Comparison of ENCODE assay signal across 23 cellular contexts in genomic region chr7:88276605-88277153, GRCh38. TPM values are rescaled to one million over a fixed set of nuclear protein-coding genes. Genes with fewer than 3 reads are reported as not detected.
DNase-seq lines count a peak whose midpoint lies in the region; ATAC-seq, FAIRE-seq and TF ChIP-seq lines count a peak whose summit lies in the region.
"Had no signal": no experiment of that assay in that cellular context is flagged by ENCODE, and none has a peak within 500 bp of the region (broad histone marks: within the 10 kb centered on the region; RNA-seq: fewer than 3 reads in every experiment).

No MANE protein-coding gene starts in this region.

- H3K4me3 ChIP-seq in A549, result no peak overlapping the region
- H3K4me3 ChIP-seq in left lung, result no peak overlapping the region
- H3K4me3 ChIP-seq in trophoblast cell (ENCODE audit: low read depth, low read length), result no peak overlapping the region
- H3K4me3 ChIP-seq in effector memory CD4-positive, alpha-beta T cell (ENCODE audit: insufficient read depth, low read depth, low read length, poor library complexity, severe bottlenecking), result no peak overlapping the region

- TF ChIP-seq POLR2A in A549 (IDR thresholded peaks at IDR 0.05; ENCODE audit: low read length), result no peak

- no peak overlapping the region for H2BK5ac ChIP-seq in trophoblast cell (ENCODE audit: low read depth, low read length, poor library complexity)

- peaks cover 1% of the 10 kb centered on the region for H3K79me1 ChIP-seq in trophoblast cell (ENCODE audit: low read length)

- H3K9me3 ChIP-seq in A549 (no peaks in the 10 kb centered on the region), left lung (no peaks in the 10 kb centered on the region), trophoblast cell (ENCODE audit: insufficient read depth, low read depth, low read length) (no peaks in the 10 kb centered on the region)
- H3K9me3 ChIP-seq in effector memory CD4-positive, alpha-beta T cell (ENCODE audit: control insufficient read depth, low read length), result no peaks in the 10 kb centered on the region

- CTCF ChIA-PET in A549 (lab: Yijun Ruan, JAX), result no interaction called here

- H2AFZ ChIP-seq in trophoblast cell (ENCODE audit: insufficient read depth, low read length, poor library complexity), result no peak overlapping the region

- H3K27me3 ChIP-seq in left lung (no peaks in the 10 kb centered on the region), trophoblast cell (ENCODE audit: insufficient read depth, low read length) (no peaks in the 10 kb centered on the region)
- no peaks in the 10 kb centered on the region for H3K27me3 ChIP-seq in effector memory CD4-positive, alpha-beta T cell (replicated peaks; ENCODE audit: control insufficient read depth, insufficient read depth, low read length, poor library complexity, severe bottlenecking)

- no peak overlapping the region for H3K14ac ChIP-seq in trophoblast cell (ENCODE audit: low read length)

- H4K91ac ChIP-seq in trophoblast cell (ENCODE audit: low read depth, low read length), result no peak overlapping the region

- DNase-seq in A549 (ENCODE audit: low read depth in 1 of 2, low spot score in 1 of 2), result no peak
- DNase-seq in M059J (ENCODE audit: low read depth), result peak; percentile 34
- no peak for DNase-seq in left lung
- DNase-seq in trophoblast cell, result no peak
- DNase-seq in NCI-H1436 (lab: John Stamatoyannopoulos, UW), result no peak
- DNase-seq in foreskin melanocyte, result no peak
- no peak for DNase-seq in effector memory CD4-positive, alpha-beta T cell
- DNase-seq: CD4-positive, alpha-beta T cell; DMS153; NCI-H1105 treated with DMSO at 0.1 percent for 48 hours; NCI-H1694 treated with DMSO at 0.1 percent for 48 hours; NCI-H2107; NCI-H510A; NCI-H748 treated with DMSO at 0.1 percent for 48 hours; NK-92 treated with Interleukin-12 subunit alpha and Interleukin-12 subunit beta, amount 100 ng/mL, for 24 hours had no signal

- H3K27ac ChIP-seq in A549 (no peak overlapping the region), left lung (no peak overlapping the region), trophoblast cell (ENCODE audit: low read depth, low read length) (no peak overlapping the region)
- no peak overlapping the region for H3K27ac ChIP-seq in effector memory CD4-positive, alpha-beta T cell (ENCODE audit: insufficient read depth, low read length, poor library complexity, severe bottlenecking)
- H3K27ac ChIP-seq: HL-60 had no signal

- intact Hi-C loops in left lung (cut with DNase I), result no loop called here

- H3K36me3 ChIP-seq in left lung (peaks cover 0 to 15% of the 10 kb centered on the region in 2 donors), trophoblast cell (ENCODE audit: control insufficient read depth in 1 of 2, insufficient read depth in 2 of 2, low read length in 2 of 2) (no peaks in the 10 kb centered on the region)
- H3K36me3 ChIP-seq in effector memory CD4-positive, alpha-beta T cell (ENCODE audit: control insufficient read depth, insufficient read depth, low read length), result no peaks in the 10 kb centered on the region

- H4K8ac ChIP-seq in trophoblast cell (ENCODE audit: low read depth, low read length), result no peak overlapping the region

- H3K4ac ChIP-seq in trophoblast cell (ENCODE audit: low read depth, low read length), result no peak overlapping the region

- no peak overlapping the region for H2AK5ac ChIP-seq in trophoblast cell (ENCODE audit: low read length)

- no peak for FAIRE-seq in A549 (lab: Jason Lieb, UNC)
- FAIRE-seq: H54, RCC 7860 had no signal

- no peak for TF ChIP-seq RAD21 in A549 (conservative IDR thresholded peaks at IDR 0.05 in 1 of 2, IDR thresholded peaks at IDR 0.05 in 1 of 2)

- POLR2A ChIA-PET in A549 (lab: Yijun Ruan, JAX), result no interaction called here

- H3K18ac ChIP-seq in trophoblast cell (ENCODE audit: low read length), result no peak overlapping the region

- no peak overlapping the region for H2BK12ac ChIP-seq in trophoblast cell (ENCODE audit: low read length)

- H3K4me2 ChIP-seq in A549, result no peak overlapping the region
- H3K4me2 ChIP-seq in trophoblast cell (ENCODE audit: low read length), result peak overlapping the region; percentile 17

- TF ChIP-seq CTCF in A549 (IDR thresholded peaks at IDR 0.05) (no peak), left lung (IDR thresholded peaks at IDR 0.05) (no peak)

- 65% methylated on average over 3 of the region's 3 CpGs for WGBS in A549 (ENCODE audit: missing lambda C conversion rate)
- WGBS in trophoblast cell (ENCODE audit: extremely low coverage, insufficient coverage, insufficient read length), result no CpG with 5 or more reads among the region's 3 CpGs

- H3K23ac ChIP-seq in trophoblast cell (ENCODE audit: low read length), result no peak overlapping the region

- TF ChIP-seq EP300 in A549 (IDR thresholded peaks at IDR 0.05), result no peak

- ATAC-seq in A549 (no peak), left lung (peak; percentile 14)
- ATAC-seq: Right ventricle myocardium inferior had no signal

- H3K4me1 ChIP-seq in A549 (no peaks in the 10 kb centered on the region), left lung (peaks cover 0 to 38% of the 10 kb centered on the region in 2 donors), trophoblast cell (ENCODE audit: control insufficient read depth in 1 of 2, insufficient read depth in 2 of 2, low read length in 2 of 2) (peaks cover 2 to 5% of the 10 kb centered on the region in 2 experiments)
- no peaks in the 10 kb centered on the region for H3K4me1 ChIP-seq in effector memory CD4-positive, alpha-beta T cell (ENCODE audit: control insufficient read depth, insufficient read depth, low read length, poor library complexity, severe bottlenecking)

- no peak overlapping the region for H3K9ac ChIP-seq in trophoblast cell (ENCODE audit: low read length)

- no peak overlapping the region for H4K12ac ChIP-seq in trophoblast cell (ENCODE audit: low read depth, low read length)

- H3K79me2 ChIP-seq in trophoblast cell (ENCODE audit: control insufficient read depth, insufficient read depth, low read length, poor library complexity), result no peaks in the 10 kb centered on the region

- no peak overlapping the region for H2BK120ac ChIP-seq in trophoblast cell (ENCODE audit: insufficient read depth, low read length, poor library complexity)

TF ChIP-seq in A549, 52 proteins besides CTCF, POLR2A, EP300 and RAD21:
- no peak for TF ChIP-seq ZNF302 (CRISPR knock-in tag; IDR thresholded peaks at IDR 0.05)
- peak; percentile 73 for TF ChIP-seq MAFK (IDR thresholded peaks at IDR 0.05; ENCODE audit: partially characterized antibody)

RNA-seq across cellular contexts. Expression of gene STEAP4, which starts 30.0 kb away (rescaled TPM):
- 0.01 TPM in 1 of 2 replicates, not detected in the other for polyA plus RNA-seq in A549 (2011; rRNA removed)
- polyA plus RNA-seq in A549 (2012; cell fraction: cytosol; rRNA removed), result not detected in 2 replicates
- not detected in 2 replicates for polyA plus RNA-seq in A549 (2012; cell fraction: nucleus; rRNA removed)
- not detected in 3 replicates for polyA plus RNA-seq in A549 (2017; fragmentation: RNase III; extraction: RNeasy Plus Mini Kit Qiagen cat#74134 plus additional on column Dnase treatment)
- polyA minus RNA-seq in A549 (2011; rRNA and poly(A)+ RNA removed), result not detected in 2 replicates
- total RNA-seq in M059J (2014; rRNA removed; shearing (Covaris generic)), result 0.02 TPM in 1 of 2 replicates, not detected in the other
- total RNA-seq in left lung, result 100 to 1,000 TPM in 1 of 2 donors, 10 to 100 TPM in 1; 93.0 to 149 TPM
- polyA plus RNA-seq in trophoblast cell (2013), result 0.01 TPM in 1 of 2 replicates, not detected in the other
- total RNA-seq: A172; CD4-positive, alpha-beta T cell; HT1080; SK-MEL-5 had no signal
- polyA plus RNA-seq: BJ had no signal

RNA-seq across cellular contexts. Expression of gene SRI, which starts 56.8 kb away (rescaled TPM):
- 149 and 164 TPM in 2 replicates for polyA plus RNA-seq in A549 (2011; rRNA removed)
- 92.0 and 93.0 TPM in 2 replicates for polyA plus RNA-seq in A549 (2012; cell fraction: cytosol; rRNA removed)
- polyA plus RNA-seq in A549 (2012; cell fraction: nucleus; rRNA removed), result 27.9 and 49.7 TPM in 2 replicates
- 87.2 to 92.1 TPM (median 89.0 TPM) in 3 replicates for polyA plus RNA-seq in A549 (2017; fragmentation: RNase III; extraction: RNeasy Plus Mini Kit Qiagen cat#74134 plus additional on column Dnase treatment)
- 49.1 and 55.7 TPM in 2 replicates for polyA minus RNA-seq in A549 (2011; rRNA and poly(A)+ RNA removed)
- 44.9 and 92.0 TPM in 2 replicates for total RNA-seq in M059J (2014; rRNA removed; shearing (Covaris generic))
- 100 to 1,000 TPM; 121 to 124 TPM for total RNA-seq in left lung
- 82.4 and 82.5 TPM in 2 replicates for polyA plus RNA-seq in trophoblast cell (2013)

Comparison
In these comparisons a context has a peak if more than half of its experiments do, and no peak if none do; other contexts are left out.
1. RNA of gene STEAP4, which starts 30.0 kb away (total RNA-seq): 93.0 to 149 TPM in left lung; 0.02 TPM in M059J; every median in the first group is over 10 times any median in the second.